In the genomic region with DNA sequence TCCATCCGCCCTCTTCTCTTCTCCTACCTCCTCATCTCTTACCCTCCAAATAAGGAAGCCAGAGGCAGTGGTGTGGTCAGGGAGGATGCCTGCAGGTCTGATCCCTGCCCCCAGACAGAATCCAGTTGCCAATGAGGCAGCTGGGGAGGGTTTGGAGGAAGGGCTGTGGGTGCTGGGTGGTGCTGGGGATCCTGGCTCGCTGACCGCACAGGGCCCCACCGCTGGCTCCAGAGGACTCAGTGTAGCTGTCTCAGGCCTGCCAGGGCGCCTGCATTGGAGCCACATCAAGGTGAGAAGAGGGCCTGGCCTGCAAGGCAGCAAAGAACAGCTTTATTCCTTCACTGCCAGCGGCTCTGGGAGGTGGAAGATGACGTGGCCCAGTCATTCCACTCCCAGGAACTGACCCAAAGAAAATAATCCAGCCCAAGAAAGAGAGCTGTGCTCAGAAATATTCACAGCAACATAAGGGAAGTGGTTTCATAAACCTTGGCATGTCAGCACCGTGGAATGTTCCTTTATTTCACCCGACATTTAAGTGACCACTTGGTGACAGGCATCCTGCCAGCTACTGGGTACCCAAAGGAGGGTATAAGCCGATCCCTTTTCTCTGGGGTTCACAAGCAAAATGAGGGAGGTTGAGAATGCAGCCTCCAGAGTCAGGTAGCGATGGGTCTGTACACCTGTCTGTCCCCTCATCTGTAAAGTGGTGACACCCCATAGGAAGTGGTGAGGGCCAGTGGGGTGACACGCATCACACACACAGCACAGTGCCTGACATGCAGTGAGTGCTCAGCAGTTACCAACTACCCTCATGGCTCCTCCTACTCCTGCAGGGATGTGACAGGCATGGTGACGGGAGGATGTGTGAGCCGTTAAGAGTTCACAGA, we compare ENCODE assay signal across 9 cellular contexts.
DNase-seq lines count a peak whose midpoint lies in the region; ATAC-seq and TF ChIP-seq lines count a peak whose summit lies in the region.
"Had no signal": no experiment of that assay in that cellular context is flagged by ENCODE, and none has a peak within 500 bp of the region (broad histone marks: within the 10 kb centered on the region; RNA-seq: fewer than 3 reads in every experiment).

No MANE protein-coding gene starts in this region.

- peak; percentile 96 for ATAC-seq in activated CD4-positive, alpha-beta T cell treated with anti-CD3 and anti-CD28 coated beads for 36 hours
- ATAC-seq in RWPE2 (ENCODE audit: low read depth) (peak; percentile 85), sciatic nerve (peak; percentile 89), HG03135 (IDR thresholded peaks at IDR 0.05; ENCODE audit: unreplicated experiment) (no peak)

- DNase-seq in activated CD4-positive, alpha-beta T cell treated with anti-CD3 and anti-CD28 coated beads for 36 hours = peak; percentile 55
- DNase-seq in activated CD4-positive, alpha-beta T cell treated with anti-CD3 and anti-CD28 coated beads for 4 hours = no peak
- no peak for DNase-seq in RWPE2 (ENCODE audit: low spot score)
- DNase-seq in esophagus squamous epithelium (lab: John Stamatoyannopoulos, UW) = no peak
- DNase-seq in sciatic nerve (ENCODE audit: low spot score) = peak; percentile 72
- no peak for DNase-seq in DMS53 treated with DMSO at 0.1 percent for 48 hours (lab: John Stamatoyannopoulos, UW; ENCODE audit: unreplicated experiment)
- no peak for DNase-seq in AML-193 (lab: John Stamatoyannopoulos, UW)

- no peaks in the 10 kb centered on the region for H3K9me3 Mint-ChIP-seq in activated CD4-positive, alpha-beta T cell treated with anti-CD3 and anti-CD28 coated beads for 36 hours (ENCODE audit: low read depth)

- H3K36me3 ChIP-seq in RWPE2 (ENCODE audit: low read depth) (no peaks in the 10 kb centered on the region), esophagus squamous epithelium (no peaks in the 10 kb centered on the region)

- peak overlapping the region; percentile 85 for H3K27ac ChIP-seq in RWPE2 (ENCODE audit: poor library complexity, severe bottlenecking)
- H3K27ac ChIP-seq in esophagus squamous epithelium = peak overlapping the region; percentile 42 to 85 (median 69)
- H3K27ac ChIP-seq: C4-2B had no signal

- TF ChIP-seq POLR2A in esophagus squamous epithelium (IDR thresholded peaks at IDR 0.05) = no peak

- H3K4me3 ChIP-seq in RWPE2 (ENCODE audit: severe bottlenecking) (no peak overlapping the region), esophagus squamous epithelium (no peak overlapping the region)

- H3K9me3 ChIP-seq in RWPE2 (ENCODE audit: severe bottlenecking) = peaks cover 6% of the 10 kb centered on the region
- H3K9me3 ChIP-seq in esophagus squamous epithelium = no peaks in the 10 kb centered on the region

- no peaks in the 10 kb centered on the region for H3K27me3 ChIP-seq in RWPE2 (ENCODE audit: insufficient read depth, poor library complexity, severe bottlenecking)
- H3K27me3 ChIP-seq in esophagus squamous epithelium = no peaks in the 10 kb centered on the region

- peaks cover 25% of the 10 kb centered on the region for H3K4me1 Mint-ChIP-seq in activated CD4-positive, alpha-beta T cell treated with anti-CD3 and anti-CD28 coated beads for 36 hours

- peak overlapping the region; percentile 40 for H3K27ac Mint-ChIP-seq in activated CD4-positive, alpha-beta T cell treated with anti-CD3 and anti-CD28 coated beads for 36 hours

- H3K36me3 Mint-ChIP-seq in activated CD4-positive, alpha-beta T cell treated with anti-CD3 and anti-CD28 coated beads for 36 hours (ENCODE audit: low read depth) = no peaks in the 10 kb centered on the region

- 48% methylated on average over 5 to 9 of the region's 14 CpGs for WGBS in esophagus squamous epithelium, 2 donors

- intact Hi-C loops in activated CD4-positive, alpha-beta T cell treated with anti-CD3 and anti-CD28 coated beads for 36 hours (cut with DNase I, micrococcal nuclease) = no loop called here
- intact Hi-C loops in esophagus squamous epithelium (cut with DNase I) = no loop called here
- intact Hi-C loops in sciatic nerve (cut with DNase I) = no loop called here

- POLR2A ChIA-PET in activated CD4-positive, alpha-beta T cell treated with anti-CD3 and anti-CD28 coated beads for 36 hours (lab: Charles Lee) = no interaction called here

- H3K4me1 ChIP-seq in RWPE2 (ENCODE audit: insufficient read depth, poor library complexity, severe bottlenecking) (peaks cover 15% of the 10 kb centered on the region), esophagus squamous epithelium (peaks cover 13 to 32% (median 21%) of the 10 kb centered on the region in 3 donors)

- TF ChIP-seq CTCF in RWPE2 (IDR thresholded peaks at IDR 0.05; ENCODE audit: poor library complexity, severe bottlenecking) (no peak), esophagus squamous epithelium (IDR thresholded peaks at IDR 0.05) (no peak)

- CTCF ChIA-PET in activated CD4-positive, alpha-beta T cell treated with anti-CD3 and anti-CD28 coated beads for 36 hours (lab: Charles Lee) = interaction anchor here (0.6 to 1.0 kb wide), 3 partner anchors 9 to 1793 kb away, joined by 3 read pairs; no protein-coding TSS in a partner anchor

- H3K4me3 Mint-ChIP-seq in activated CD4-positive, alpha-beta T cell treated with anti-CD3 and anti-CD28 coated beads for 36 hours = no peak overlapping the region

- H3K27me3 Mint-ChIP-seq in activated CD4-positive, alpha-beta T cell treated with anti-CD3 and anti-CD28 coated beads for 36 hours = no peaks in the 10 kb centered on the region

Comparison
In these comparisons a context has a peak if more than half of its experiments do, and no peak if none do; other contexts are left out.
1. DNase-seq: peak in activated CD4-positive, alpha-beta T cell treated with anti-CD3 and anti-CD28 coated beads for 36 hours (single experiment) and sciatic nerve (single experiment); none in activated CD4-positive, alpha-beta T cell treated with anti-CD3 and anti-CD28 coated beads for 4 hours (0 of 2), RWPE2 (single experiment), esophagus squamous epithelium (single experiment), DMS53 treated with DMSO at 0.1 percent for 48 hours (single experiment) and AML-193 (0 of 2).